ENCODE assay signal across 17 cellular contexts in genomic region chr3:146581080-146581601, GRCh38. TPM values are rescaled to one million over a fixed set of nuclear protein-coding genes. Genes with fewer than 3 reads are reported as not detected.
DNase-seq lines count a peak whose midpoint lies in the region; ATAC-seq and TF ChIP-seq lines count a peak whose summit lies in the region.
"Had no signal": no experiment of that assay in that cellular context is flagged by ENCODE, and none has a peak within 500 bp of the region (broad histone marks: within the 10 kb centered on the region; RNA-seq: fewer than 3 reads in every experiment).

No MANE protein-coding gene starts in this region.

- peaks cover 8% of the 10 kb centered on the region for H3K4me1 Mint-ChIP-seq in endodermal cell

- H4K12ac ChIP-seq in trophoblast cell (ENCODE audit: low read depth, low read length) = no peak overlapping the region

- H2BK5ac ChIP-seq in trophoblast cell (ENCODE audit: low read depth, low read length, poor library complexity) = no peak overlapping the region

- no peak overlapping the region for H2BK12ac ChIP-seq in trophoblast cell (ENCODE audit: low read length)

- no peak overlapping the region for H3K4me3 ChIP-seq in OCI-LY3 (ENCODE audit: low read length)
- H3K4me3 ChIP-seq in endodermal cell (ENCODE audit: low read length) = peak overlapping the region; percentile 68
- no peak overlapping the region for H3K4me3 ChIP-seq in trophoblast cell (ENCODE audit: low read depth, low read length)
- H3K4me3 ChIP-seq: Peyer's patch had no signal

- H3K36me3 Mint-ChIP-seq in endodermal cell (ENCODE audit: low read depth) = no peaks in the 10 kb centered on the region
- H3K36me3 Mint-ChIP-seq: CD8-positive, alpha-beta T cell had no signal

- H3K79me1 ChIP-seq in trophoblast cell (ENCODE audit: low read length) = peaks cover 16% of the 10 kb centered on the region

- ATAC-seq in HG03565 (IDR thresholded peaks at IDR 0.05; ENCODE audit: unreplicated experiment) = no peak
- ATAC-seq: CD8-positive, alpha-beta T cell had no signal

- H3K9me3 ChIP-seq in OCI-LY3 (ENCODE audit: insufficient read depth, low read length) = peaks cover 11% of the 10 kb centered on the region
- peaks cover 38% of the 10 kb centered on the region for H3K9me3 ChIP-seq in endodermal cell (ENCODE audit: control insufficient read depth, low read length)
- no peaks in the 10 kb centered on the region for H3K9me3 ChIP-seq in trophoblast cell (ENCODE audit: insufficient read depth, low read depth, low read length)
- H3K9me3 ChIP-seq: Peyer's patch had no signal

- H3K36me3 ChIP-seq in OCI-LY3 (replicated peaks; ENCODE audit: low read depth, low read length) = peaks cover 12% of the 10 kb centered on the region
- H3K36me3 ChIP-seq in endodermal cell (ENCODE audit: control insufficient read depth, insufficient read depth, low read length) = no peaks in the 10 kb centered on the region
- peaks cover 2 to 5% of the 10 kb centered on the region in 2 experiments for H3K36me3 ChIP-seq in trophoblast cell (ENCODE audit: control insufficient read depth in 1 of 2, insufficient read depth in 2 of 2, low read length in 2 of 2)
- H3K36me3 ChIP-seq: Peyer's patch had no signal

- peak; percentile 25 for DNase-seq in DMS53 treated with DMSO at 0.1 percent for 48 hours (lab: John Stamatoyannopoulos, UW; ENCODE audit: unreplicated experiment)
- no peak for DNase-seq in endodermal cell
- DNase-seq in trophoblast cell = peak in 1 of 2 donors; percentile 41
- no peak for DNase-seq in NCI-H524 treated with DMSO at 0.1 percent for 48 hours (lab: John Stamatoyannopoulos, UW)
- DNase-seq in NCI-H510A (lab: John Stamatoyannopoulos, UW) = no peak
- DNase-seq in NK-92 (lab: John Stamatoyannopoulos, UW; ENCODE audit: unreplicated experiment) = no peak
- DNase-seq: CD8-positive, alpha-beta T cell; DMS 273 treated with DMSO at 0.1 percent for 48 hours; GOT3; NCI-H1436 treated with DMSO at 0.1 percent for 48 hours; NCI-H82; Peyer's patch; SHP77 treated with DMSO at 0.1 percent for 48 hours had no signal

- H2BK120ac ChIP-seq in trophoblast cell (ENCODE audit: insufficient read depth, low read length, poor library complexity) = no peak overlapping the region

- H3K4me1 ChIP-seq in OCI-LY3 (ENCODE audit: low read length) (peaks cover 16% of the 10 kb centered on the region), endodermal cell (ENCODE audit: control insufficient read depth, insufficient read depth, low read length) (no peaks in the 10 kb centered on the region), trophoblast cell (ENCODE audit: control insufficient read depth in 1 of 2, insufficient read depth in 2 of 2, low read length in 2 of 2) (peaks cover 4 to 6% of the 10 kb centered on the region in 2 experiments)
- H3K4me1 ChIP-seq: Peyer's patch had no signal

- H4K20me1 ChIP-seq in OCI-LY3 (ENCODE audit: insufficient read depth, low read length) = no peaks in the 10 kb centered on the region

- H3K14ac ChIP-seq in trophoblast cell (ENCODE audit: low read length) = no peak overlapping the region

- H3K27ac Mint-ChIP-seq in endodermal cell = no peak overlapping the region
- H3K27ac Mint-ChIP-seq: CD8-positive, alpha-beta T cell had no signal

- no peak overlapping the region for H3K23ac ChIP-seq in trophoblast cell (ENCODE audit: low read length)

- 80% methylated on average over 1 of the region's 1 CpG; no CpG with 5 or more reads in 1 of the 2 experiments for WGBS in endodermal cell (ENCODE audit: insufficient coverage in 1 of 2, insufficient read length in 1 of 2), 2 experiments
- no CpG with 5 or more reads among the region's 1 CpG for WGBS in trophoblast cell (ENCODE audit: extremely low coverage, insufficient coverage, insufficient read length)

- H3K4me2 ChIP-seq in OCI-LY3 (ENCODE audit: low read length) (no peak overlapping the region), trophoblast cell (ENCODE audit: low read length) (no peak overlapping the region)

- TF ChIP-seq CTCF in OCI-LY3 (IDR thresholded peaks at IDR 0.05; ENCODE audit: low read depth, low read length) (no peak), endodermal cell (conservative IDR thresholded peaks at IDR 0.05) (no peak)

- H3K79me2 ChIP-seq in OCI-LY3 (ENCODE audit: low read length) = no peaks in the 10 kb centered on the region
- peaks cover 2% of the 10 kb centered on the region for H3K79me2 ChIP-seq in trophoblast cell (ENCODE audit: control insufficient read depth, insufficient read depth, low read length, poor library complexity)

- H3K9ac ChIP-seq in OCI-LY3 (ENCODE audit: low read length) (no peak overlapping the region), endodermal cell (ENCODE audit: extremely low read depth, low read length, poor library complexity, severe bottlenecking) (no peak overlapping the region), trophoblast cell (ENCODE audit: low read length) (no peak overlapping the region)

- no peak overlapping the region for H3K4ac ChIP-seq in trophoblast cell (ENCODE audit: low read depth, low read length)

- H3K18ac ChIP-seq in trophoblast cell (ENCODE audit: low read length) = no peak overlapping the region

- no peak overlapping the region for H4K8ac ChIP-seq in trophoblast cell (ENCODE audit: low read depth, low read length)

- H3K9me3 Mint-ChIP-seq in endodermal cell = peaks cover 33% of the 10 kb centered on the region

- H2AFZ ChIP-seq in OCI-LY3 (ENCODE audit: low read depth, low read length) (no peak overlapping the region), trophoblast cell (ENCODE audit: insufficient read depth, low read length, poor library complexity) (no peak overlapping the region)

- no peak overlapping the region for H2AK5ac ChIP-seq in trophoblast cell (ENCODE audit: low read length)

- no peak overlapping the region for H3K4me3 Mint-ChIP-seq in endodermal cell
- H3K4me3 Mint-ChIP-seq: CD8-positive, alpha-beta T cell had no signal

- H4K91ac ChIP-seq in trophoblast cell (ENCODE audit: low read depth, low read length) = no peak overlapping the region

- H3K27me3 ChIP-seq in OCI-LY3 (ENCODE audit: low read depth, low read length) = no peaks in the 10 kb centered on the region
- no peaks in the 10 kb centered on the region for H3K27me3 ChIP-seq in endodermal cell (ENCODE audit: control insufficient read depth, insufficient read depth, low read length, poor library complexity, severe bottlenecking)
- no peaks in the 10 kb centered on the region for H3K27me3 ChIP-seq in trophoblast cell (ENCODE audit: insufficient read depth, low read length)
- H3K27me3 ChIP-seq: Peyer's patch had no signal

- H3K27ac ChIP-seq in OCI-LY3 (ENCODE audit: low read length) (peak overlapping the region; percentile 62), endodermal cell (ENCODE audit: low read depth, low read length) (no peak overlapping the region), trophoblast cell (ENCODE audit: low read depth, low read length) (peak overlapping the region; percentile 53)
- H3K27ac ChIP-seq: Peyer's patch had no signal

- H3K27me3 Mint-ChIP-seq in endodermal cell (ENCODE audit: insufficient read depth) = no peaks in the 10 kb centered on the region

RNA-seq across cellular contexts. Expression of gene PLSCR5, which starts 24.0 kb away (rescaled TPM):
- not detected for total RNA-seq in endodermal cell
- 0.32 TPM for polyA plus RNA-seq in endodermal cell (2013, experiment 1 of 2)
- polyA plus RNA-seq in endodermal cell (2013, experiment 2 of 2) = 0.17 TPM
- polyA plus RNA-seq in trophoblast cell (2013) = 13.7 and 14.8 TPM in 2 replicates
- total RNA-seq: CD8-positive, alpha-beta T cell; LHCN-M2; Peyer's patch had no signal
- polyA plus RNA-seq: BJ had no signal

RNA-seq across cellular contexts. Expression of gene PLSCR1, which starts 36.7 kb away (rescaled TPM):
- total RNA-seq in endodermal cell = 100 to 1,000 TPM; 189 to 250 TPM
- polyA plus RNA-seq in endodermal cell (2013, experiment 1 of 2) = 40.4 TPM
- 42.9 TPM for polyA plus RNA-seq in endodermal cell (2013, experiment 2 of 2)
- 57.9 and 58.5 TPM in 2 replicates for polyA plus RNA-seq in trophoblast cell (2013)
